Comparison of ENCODE assay signal across 10 cellular contexts in genomic region chrX:57929373-57929772, GRCh38. TPM values are rescaled to one million over a fixed set of nuclear protein-coding genes. Genes with fewer than 3 reads are reported as not detected.
DNase-seq lines count a peak whose midpoint lies in the region; ATAC-seq, FAIRE-seq and TF ChIP-seq lines count a peak whose summit lies in the region.
"Had no signal": no experiment of that assay in that cellular context is flagged by ENCODE, and none has a peak within 500 bp of the region (broad histone marks: within the 10 kb centered on the region; RNA-seq: fewer than 3 reads in every experiment).

No MANE protein-coding gene starts in this region.

- no peaks in the 10 kb centered on the region for H4K20me1 ChIP-seq in H1 (replicated peaks in 1 of 2; ENCODE audit: control insufficient read depth in 1 of 2, insufficient read depth in 2 of 2, low read length in 2 of 2)
- no peaks in the 10 kb centered on the region for H4K20me1 ChIP-seq in smooth muscle cell (ENCODE audit: low read depth)

- H3K9ac ChIP-seq in H1 (replicated peaks in 1 of 4; ENCODE audit: extremely low read depth in 1 of 4, low read depth in 3 of 4, low read length in 3 of 4) (no peak overlapping the region), smooth muscle cell (ENCODE audit: low read depth) (no peak overlapping the region)

- no peak overlapping the region for H3K18ac ChIP-seq in H1 (ENCODE audit: extremely low read depth, low read length)

- no peak for TF ChIP-seq EP300 in H1 (IDR thresholded peaks at IDR 0.05; ENCODE audit: borderline replicate concordance in 1 of 2, low read depth in 2 of 2, low read length in 2 of 2)

- H4K8ac ChIP-seq in H1 (ENCODE audit: extremely low read depth, insufficient read depth, low read length): no peak overlapping the region

- H2BK20ac ChIP-seq in H1 (ENCODE audit: low read length): no peak overlapping the region

- H3K27me3 ChIP-seq in H1 (replicated peaks in 1 of 4; ENCODE audit: control insufficient read depth in 3 of 4, extremely low read depth in 1 of 4, insufficient read depth in 3 of 4, low read length in 3 of 4) (no peaks in the 10 kb centered on the region), smooth muscle cell (ENCODE audit: low read depth) (no peaks in the 10 kb centered on the region)

- H2BK120ac ChIP-seq in H1 (replicated peaks; ENCODE audit: low read depth, low read length): no peak overlapping the region

- FAIRE-seq in H1 (lab: Jason Lieb, UNC) (no peak), RCC 7860 (lab: Jason Lieb, UNC) (no peak)
- FAIRE-seq: G401.6 had no signal

- no peaks in the 10 kb centered on the region for H3K23me2 ChIP-seq in H1 (ENCODE audit: low read depth, low read length)

- no peaks in the 10 kb centered on the region for H3K79me2 ChIP-seq in H1 (ENCODE audit: control insufficient read depth in 1 of 2, insufficient read depth in 2 of 2, low read length in 2 of 2)
- no peaks in the 10 kb centered on the region for H3K79me2 ChIP-seq in smooth muscle cell (ENCODE audit: low read depth)

- TF ChIP-seq CTCF in NB4 (IDR thresholded peaks at IDR 0.05; ENCODE audit: low read depth, low read length): peak; percentile 36
- no peak for TF ChIP-seq CTCF in H1 (IDR thresholded peaks at IDR 0.05; ENCODE audit: control extremely low read depth in 1 of 3, insufficient read depth in 1 of 3, low read depth in 1 of 3, low read length in 3 of 3)
- peak; percentile 8 for TF ChIP-seq CTCF in smooth muscle cell (IDR thresholded peaks at IDR 0.05; ENCODE audit: borderline replicate concordance, insufficient read depth, poor library complexity, severe bottlenecking)

- H4K5ac ChIP-seq in H1 (ENCODE audit: insufficient read length, low read depth, low read length): no peak overlapping the region

- no peak overlapping the region for H3K27ac ChIP-seq in H1 (ENCODE audit: low read depth, low read length)
- no peak overlapping the region for H3K27ac ChIP-seq in smooth muscle cell (ENCODE audit: low read depth)

- H3K4me3 ChIP-seq in NB4 (ENCODE audit: low read depth, low read length) (no peak overlapping the region), H1 (ENCODE audit: extremely low read depth in 1 of 4, insufficient read depth in 2 of 4, low read depth in 3 of 4, low read length in 4 of 4) (no peak overlapping the region), smooth muscle cell (no peak overlapping the region)

- H3K56ac ChIP-seq in H1 (replicated peaks; ENCODE audit: insufficient read length, low read depth, low read length): no peak overlapping the region

- H2AFZ ChIP-seq in H1 (ENCODE audit: low read length) (no peak overlapping the region), smooth muscle cell (ENCODE audit: low read depth) (no peak overlapping the region)

- CTCF ChIA-PET in H1 (lab: Charles Lee; ENCODE audit: partially characterized antibody): no interaction called here

- H3F3A ChIP-seq in smooth muscle cell (ENCODE audit: low read depth): no peaks in the 10 kb centered on the region

- DNase-seq in NCI-H524 (lab: John Stamatoyannopoulos, UW) (peak; percentile 6 to 30), NCI-H524 treated with DMSO at 0.1 percent for 48 hours (lab: John Stamatoyannopoulos, UW) (no peak), NB4 (ENCODE audit: low read depth) (peak; percentile 66), H1 (ENCODE audit: low read depth in 1 of 2, low spot score in 2 of 2) (no peak), smooth muscle cell (lab: John Stamatoyannopoulos, UW; ENCODE audit: unreplicated experiment) (no peak), mucosa of gallbladder (ENCODE audit: low spot score) (no peak), RCC 7860 (ENCODE audit: low spot score) (no peak)
- DNase-seq: left cardiac atrium had no signal

- H3K23ac ChIP-seq in H1 (ENCODE audit: insufficient read length): no peak overlapping the region

- H3K4me1 ChIP-seq in H1 (replicated peaks in 1 of 4; ENCODE audit: control insufficient read depth in 3 of 4, insufficient read depth in 4 of 4, low read length in 3 of 4) (no peaks in the 10 kb centered on the region), smooth muscle cell (ENCODE audit: low read depth) (no peaks in the 10 kb centered on the region)

- H2BK5ac ChIP-seq in H1 (ENCODE audit: low read depth, low read length): no peak overlapping the region

- TF ChIP-seq RAD21 in H1 (IDR thresholded peaks at IDR 0.05 in 1 of 2, conservative IDR thresholded peaks at IDR 0.05 in 1 of 2; ENCODE audit: low read depth in 2 of 2, low read length in 2 of 2): peak; percentile 15 to 19; a peak in 2 of 4 replicates

- no peak overlapping the region for H2AK5ac ChIP-seq in H1 (ENCODE audit: low read depth, low read length)

- no peak for ATAC-seq in GM21390 (IDR thresholded peaks at IDR 0.05; ENCODE audit: unreplicated experiment)

- no peaks in the 10 kb centered on the region for H3K36me3 ChIP-seq in H1 (ENCODE audit: control insufficient read depth in 2 of 4, insufficient read depth in 4 of 4, low read length in 3 of 4)
- H3K36me3 ChIP-seq in smooth muscle cell (ENCODE audit: low read depth): no peaks in the 10 kb centered on the region

- H3K9me3 ChIP-seq in H1 (ENCODE audit: insufficient read depth in 2 of 2, low read depth in 1 of 2, low read length in 1 of 2) (peaks cover 9 to 54% of the 10 kb centered on the region in 2 experiments; a peak in 3 of 4 replicates), smooth muscle cell (replicated peaks; ENCODE audit: low read depth) (no peaks in the 10 kb centered on the region)

- TF ChIP-seq POLR2A in NB4 (IDR thresholded peaks at IDR 0.05; ENCODE audit: extremely low read depth, insufficient read length): no peak
- no peak for TF ChIP-seq POLR2A in H1 (IDR thresholded peaks at IDR 0.05; ENCODE audit: control extremely low read depth in 1 of 2, low read depth in 2 of 2, low read length in 2 of 2)

- H4K91ac ChIP-seq in H1 (replicated peaks; ENCODE audit: insufficient read length, low read length): no peak overlapping the region

- H2BK12ac ChIP-seq in H1 (ENCODE audit: low read depth, low read length): no peak overlapping the region

- no peak overlapping the region for H2BK15ac ChIP-seq in H1 (ENCODE audit: low read length)

- no peak overlapping the region for H3K4ac ChIP-seq in H1 (replicated peaks; ENCODE audit: insufficient read length, low read depth, low read length)

- H3K79me1 ChIP-seq in H1 (ENCODE audit: low read depth, low read length): no peaks in the 10 kb centered on the region

- H3K4me2 ChIP-seq in H1 (ENCODE audit: insufficient read depth in 1 of 2, low read depth in 2 of 2, low read length in 2 of 2) (no peak overlapping the region), smooth muscle cell (no peak overlapping the region)

- POLR2A ChIA-PET in H1 (lab: Charles Lee; ENCODE audit: partially characterized antibody): no interaction called here

- no peak overlapping the region for H3K14ac ChIP-seq in H1 (ENCODE audit: insufficient read length)

TF ChIP-seq in H1, 55 proteins besides CTCF, POLR2A, EP300 and RAD21:
- TF ChIP-seq, protein P1, sequence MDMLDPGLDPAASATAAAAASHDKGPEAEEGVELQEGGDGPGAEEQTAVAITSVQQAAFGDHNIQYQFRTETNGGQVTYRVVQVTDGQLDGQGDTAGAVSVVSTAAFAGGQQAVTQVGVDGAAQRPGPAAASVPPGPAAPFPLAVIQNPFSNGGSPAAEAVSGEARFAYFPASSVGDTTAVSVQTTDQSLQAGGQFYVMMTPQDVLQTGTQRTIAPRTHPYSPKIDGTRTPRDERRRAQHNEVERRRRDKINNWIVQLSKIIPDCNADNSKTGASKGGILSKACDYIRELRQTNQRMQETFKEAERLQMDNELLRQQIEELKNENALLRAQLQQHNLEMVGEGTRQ (IDR thresholded peaks at IDR 0.05; ENCODE audit: low read length): no peak
- TF ChIP-seq SP1 (IDR thresholded peaks at IDR 0.05; ENCODE audit: low read depth, low read length): no peak
- TF ChIP-seq, protein P2, sequence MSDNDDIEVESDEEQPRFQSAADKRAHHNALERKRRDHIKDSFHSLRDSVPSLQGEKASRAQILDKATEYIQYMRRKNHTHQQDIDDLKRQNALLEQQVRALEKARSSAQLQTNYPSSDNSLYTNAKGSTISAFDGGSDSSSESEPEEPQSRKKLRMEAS (IDR thresholded peaks at IDR 0.05): no peak
- TF ChIP-seq ASH2L (IDR thresholded peaks at IDR 0.05; ENCODE audit: low read length): no peak
- no peak for TF ChIP-seq PHF8 (conservative IDR thresholded peaks at IDR 0.05; ENCODE audit: low read depth, low read length)
- no peak for TF ChIP-seq CHD1 (IDR thresholded peaks at IDR 0.05; ENCODE audit: low read depth, low read length)
- TF ChIP-seq BCL11A (IDR thresholded peaks at IDR 0.05; ENCODE audit: low read depth in 2 of 2, low read length in 2 of 2): no peak
- no peak for TF ChIP-seq KDM4A (IDR thresholded peaks at IDR 0.05; ENCODE audit: low read depth, low read length, severe bottlenecking)
- TF ChIP-seq SUZ12 (IDR thresholded peaks at IDR 0.05; ENCODE audit: low read length): no peak
- TF ChIP-seq GTF2F1 (IDR thresholded peaks at IDR 0.05; ENCODE audit: borderline replicate concordance, low read depth, low read length): no peak
- no peak for TF ChIP-seq EZH2 (IDR thresholded peaks at IDR 0.05; ENCODE audit: low read depth, low read length, severe bottlenecking)
- TF ChIP-seq KDM5A (IDR thresholded peaks at IDR 0.05; ENCODE audit: low read length): no peak
- no peak for TF ChIP-seq RBBP5 (IDR thresholded peaks at IDR 0.05; ENCODE audit: borderline replicate concordance, low read depth, low read length)
- no peak for TF ChIP-seq CBX8 (IDR thresholded peaks at IDR 0.05; ENCODE audit: borderline replicate concordance, low read depth, low read length)
- TF ChIP-seq SIRT6 (IDR thresholded peaks at IDR 0.05; ENCODE audit: low read length): no peak
- no peak for TF ChIP-seq ZNF274 (IDR thresholded peaks at IDR 0.05; ENCODE audit: borderline replicate concordance, extremely low read depth, low read length)
- no peak for TF ChIP-seq CREB1 (IDR thresholded peaks at IDR 0.05)
- TF ChIP-seq CEBPB (IDR thresholded peaks at IDR 0.05; ENCODE audit: low read depth, low read length): no peak
- no peak for TF ChIP-seq TAF7 (optimal IDR thresholded peaks at IDR 0.05; ENCODE audit: borderline replicate concordance, low read depth, low read length)
- no peak for TF ChIP-seq POU5F1 (IDR thresholded peaks at IDR 0.05; ENCODE audit: low read depth, low read length)

RNA-seq across cellular contexts. Expression of gene ZXDA, which starts 19.1 kb away (rescaled TPM):
- total RNA-seq in H1 (2021; fragmentation: NEBNext Ultra II Directional; extraction: Animal tissue kit (Norgen Biotek cat#: 25700)): not detected in 2 replicates
- polyA plus RNA-seq in H1 (2011; rRNA removed) (not detected in 2 replicates), smooth muscle cell (not detected in 2 replicates)
- polyA plus RNA-seq in H1 (2011; cell fraction: cytosol; rRNA removed): not detected
- polyA plus RNA-seq in H1 (2011; cell fraction: nucleus; rRNA removed): not detected
- polyA plus RNA-seq in H1 (2012, experiment 1 of 2): not detected in 4 replicates
- polyA plus RNA-seq in H1 (2012, experiment 2 of 2): not detected
- 0.36 TPM for polyA plus RNA-seq in H1 (2013, experiment 1 of 2)
- 0.26 TPM for polyA plus RNA-seq in H1 (2013, experiment 2 of 2)
- polyA minus RNA-seq in H1 (2011; rRNA and poly(A)+ RNA removed): not detected in 2 replicates
- polyA minus RNA-seq in H1 (2011; cell fraction: cytosol; rRNA and poly(A)+ RNA removed): not detected
- polyA minus RNA-seq in H1 (2011; cell fraction: nucleus; rRNA and poly(A)+ RNA removed): not detected
- total RNA-seq in smooth muscle cell (not detected in 2 replicates), mucosa of gallbladder (8.4 TPM)

Comparison
In these comparisons a context has a peak if more than half of its experiments do, and no peak if none do; other contexts are left out.
1. DNase-seq: peak in NCI-H524 (2 of 2) and NB4 (single experiment); none in NCI-H524 treated with DMSO at 0.1 percent for 48 hours (single experiment), H1 (0 of 2), smooth muscle cell (single experiment), mucosa of gallbladder (single experiment) and RCC 7860 (single experiment).
2. CTCF ChIP-seq: peak in NB4 (single experiment) and smooth muscle cell (single experiment); none in H1 (0 of 3).